Comparison of ENCODE assay signal across 11 cellular contexts in the genomic region with DNA sequence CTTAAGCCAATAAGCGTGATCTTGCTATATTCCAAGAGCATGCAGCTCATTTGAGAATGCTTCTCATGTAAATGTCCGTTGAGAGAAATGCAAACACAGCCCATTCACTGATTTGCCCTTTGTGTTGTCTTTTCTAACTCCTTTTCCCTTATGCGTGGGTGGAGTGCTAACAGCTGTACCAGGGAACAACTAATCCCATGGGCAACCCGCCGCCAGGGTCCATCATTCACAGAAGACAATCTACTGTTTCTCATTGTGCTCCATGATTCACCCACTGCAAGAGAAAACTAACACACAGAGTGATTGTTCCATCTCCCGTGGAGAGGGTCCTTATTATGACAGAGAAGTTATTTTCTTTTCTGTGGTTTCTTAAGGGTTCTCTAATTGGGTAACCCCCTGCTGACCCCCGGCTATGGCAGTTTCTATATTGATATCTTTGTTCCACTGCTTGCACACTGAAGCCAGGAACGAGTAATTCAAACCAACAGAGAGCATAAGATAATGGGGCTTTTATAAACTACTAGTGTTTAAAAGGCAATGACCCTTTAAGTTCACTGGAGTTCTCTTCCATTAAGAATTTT.
A peak's percentile ranks its signal among the peaks of the same experiment; 100 is the strongest.
DNase-seq lines count a peak whose midpoint lies in the region; ATAC-seq, FAIRE-seq and TF ChIP-seq lines count a peak whose summit lies in the region.
"Had no signal": no experiment of that assay in that cellular context is flagged by ENCODE, and none has a peak within 500 bp of the region (broad histone marks: within the 10 kb centered on the region; RNA-seq: fewer than 3 reads in every experiment).

No MANE protein-coding gene starts in this region.

- POLR2A ChIA-PET in K562 (lab: Yijun Ruan, JAX): interaction anchor here (0.9 kb wide), 1 partner anchor 8 kb away, joined by 3 read pairs; no protein-coding TSS in a partner anchor

- no peaks in the 10 kb centered on the region for H3K9me1 ChIP-seq in K562 (ENCODE audit: control insufficient read depth, insufficient read depth, low read length)

- H4K20me1 ChIP-seq in K562 (replicated peaks; ENCODE audit: control insufficient read depth, insufficient read depth, low read length): no peaks in the 10 kb centered on the region

- no peaks in the 10 kb centered on the region for H3K4me1 Mint-ChIP-seq in activated naive CD4-positive, alpha-beta T cell treated with anti-CD3 and anti-CD28 coated beads for 36 hours (ENCODE audit: low read depth)

- no peaks in the 10 kb centered on the region for H3K36me3 Mint-ChIP-seq in activated naive CD4-positive, alpha-beta T cell treated with anti-CD3 and anti-CD28 coated beads for 36 hours (ENCODE audit: low read depth)

- peaks cover 4% of the 10 kb centered on the region for H3K9me3 Mint-ChIP-seq in activated naive CD4-positive, alpha-beta T cell treated with anti-CD3 and anti-CD28 coated beads for 36 hours

- H3K4me2 ChIP-seq in K562 (ENCODE audit: insufficient read depth, low read length): peak overlapping the region; percentile 26; the same call in 1 of the 2 replicates

- H3K4me3 ChIP-seq in K562: no peak overlapping the region
- H3K4me3 ChIP-seq: stomach had no signal

- no peak overlapping the region for H3K27ac ChIP-seq in K562 (ENCODE audit: extremely low read depth, low read depth, low read length)
- H3K27ac ChIP-seq: stomach had no signal

- 16% methylated on average over 8 of the region's 8 CpGs for WGBS in K562 (ENCODE audit: insufficient coverage, low coverage, missing lambda C conversion rate)

- no peak for TF ChIP-seq EP300 in K562 (IDR thresholded peaks at IDR 0.05; ENCODE audit: low read length)

- intact Hi-C loops in K562 (cut with micrococcal nuclease): no loop called here
- intact Hi-C loops in activated naive CD4-positive, alpha-beta T cell treated with anti-CD3 and anti-CD28 coated beads for 36 hours (cut with micrococcal nuclease): no loop called here

- H3K36me3 ChIP-seq in K562 (ENCODE audit: control insufficient read depth, insufficient read depth, low read length): no peaks in the 10 kb centered on the region
- H3K36me3 ChIP-seq: stomach had no signal

- no peak for TF ChIP-seq POLR2A in K562 (conservative IDR thresholded peaks at IDR 0.05)

- H3K27me3 Mint-ChIP-seq in activated naive CD4-positive, alpha-beta T cell treated with anti-CD3 and anti-CD28 coated beads for 36 hours (ENCODE audit: low read depth): peaks cover 11% of the 10 kb centered on the region

- H3K27ac Mint-ChIP-seq in activated naive CD4-positive, alpha-beta T cell treated with anti-CD3 and anti-CD28 coated beads for 36 hours: no peak overlapping the region

- BruUV-seq in K562 (replicated peaks; lab: Mats Ljungman, UMichigan): no TSS peak

- no peaks in the 10 kb centered on the region for H3K9me3 ChIP-seq in K562 (replicated peaks; ENCODE audit: control insufficient read depth, insufficient read depth, low read depth, low read length)
- H3K9me3 ChIP-seq: stomach had no signal

- no peak for TF ChIP-seq RAD21 in K562 (CRISPR knock-in tag; conservative IDR thresholded peaks at IDR 0.05 in 1 of 2, IDR thresholded peaks at IDR 0.05 in 1 of 2)

- no peak overlapping the region for H3K4me3 Mint-ChIP-seq in activated naive CD4-positive, alpha-beta T cell treated with anti-CD3 and anti-CD28 coated beads for 36 hours

- no peak for FAIRE-seq in K562 (lab: Jason Lieb, UNC)

- H3K9ac ChIP-seq in K562 (ENCODE audit: insufficient read depth in 1 of 2, low read depth in 2 of 2, low read length in 2 of 2): no peak overlapping the region

- H2AFZ ChIP-seq in K562 (ENCODE audit: low read depth, low read length): peak overlapping the region; percentile 65

- ATAC-seq in K562: peak; percentile 16
- ATAC-seq in HG03432 (IDR thresholded peaks at IDR 0.05; ENCODE audit: unreplicated experiment): no peak

- H3K79me2 ChIP-seq in K562 (ENCODE audit: control insufficient read depth, insufficient read depth, low read length): no peaks in the 10 kb centered on the region

- DNase-seq in DMS53 treated with DMSO at 0.1 percent for 48 hours (lab: John Stamatoyannopoulos, UW; ENCODE audit: unreplicated experiment) (peak; percentile 57), NCI-H2029 treated with DMSO at 0.1 percent for 48 hours (lab: John Stamatoyannopoulos, UW) (peak; percentile 76), K562 (ENCODE audit: extremely low read depth in 1 of 4, low spot score in 3 of 4) (no peak), non-pigmented ciliary epithelial cell (ENCODE audit: low read depth) (peak; percentile 57), GM10266 (ENCODE audit: extremely low spot score) (no peak), NCI-H82 treated with DMSO at 0.1 percent for 48 hours (lab: John Stamatoyannopoulos, UW; ENCODE audit: unreplicated experiment) (no peak)
- DNase-seq in activated naive CD4-positive, alpha-beta T cell treated with anti-CD3 and anti-CD28 coated beads for 36 hours: no peak
- DNase-seq: activated CD4-positive, alpha-beta T cell treated with anti-CD3 and anti-CD28 coated beads, Interleukin-2, amount 50 U/mL, for 48 hours; NCI-H2227 treated with DMSO at 0.1 percent for 48 hours; stomach had no signal

- peaks cover 0 to 9% of the 10 kb centered on the region in 2 experiments; a peak in 2 of 5 replicates for H3K4me1 ChIP-seq in K562 (replicated peaks in 1 of 2; ENCODE audit: control insufficient read depth in 2 of 2, insufficient read depth in 2 of 2, low read length in 2 of 2)

- in situ Hi-C loops in K562 (cut with MboI): no loop called here

- TF ChIP-seq CTCF in K562 (IDR thresholded peaks at IDR 0.05 in 2 of 3, conservative IDR thresholded peaks at IDR 0.05 in 1 of 3; ENCODE audit: insufficient read depth in 2 of 3, low read depth in 1 of 3, low read length in 3 of 3) (no peak), GM10266 (IDR thresholded peaks at IDR 0.05; ENCODE audit: control insufficient read depth, insufficient read depth, low read depth, missing control alignments) (no peak)

- CTCF ChIA-PET in K562 (lab: Yijun Ruan, JAX; ENCODE audit: low intra/inter-chr PET ratio): no interaction called here
- CTCF ChIA-PET in activated naive CD4-positive, alpha-beta T cell treated with anti-CD3 and anti-CD28 coated beads for 36 hours (lab: Charles Lee): no interaction called here

- H3K27me3 ChIP-seq in K562 (ENCODE audit: control insufficient read depth in 2 of 2, insufficient read depth in 2 of 2, low read length in 2 of 2): no peaks in the 10 kb centered on the region
- H3K27me3 ChIP-seq: stomach had no signal

TF ChIP-seq in K562, 482 proteins besides CTCF, POLR2A, EP300 and RAD21:
- TF ChIP-seq PTRF (tag; IDR thresholded peaks at IDR 0.05): no peak
- TF ChIP-seq EGR1 (conservative IDR thresholded peaks at IDR 0.05): peak; percentile 78
- TF ChIP-seq ZFX (CRISPR knock-in tag; IDR thresholded peaks at IDR 0.05): no peak
- TF ChIP-seq, protein P1, sequence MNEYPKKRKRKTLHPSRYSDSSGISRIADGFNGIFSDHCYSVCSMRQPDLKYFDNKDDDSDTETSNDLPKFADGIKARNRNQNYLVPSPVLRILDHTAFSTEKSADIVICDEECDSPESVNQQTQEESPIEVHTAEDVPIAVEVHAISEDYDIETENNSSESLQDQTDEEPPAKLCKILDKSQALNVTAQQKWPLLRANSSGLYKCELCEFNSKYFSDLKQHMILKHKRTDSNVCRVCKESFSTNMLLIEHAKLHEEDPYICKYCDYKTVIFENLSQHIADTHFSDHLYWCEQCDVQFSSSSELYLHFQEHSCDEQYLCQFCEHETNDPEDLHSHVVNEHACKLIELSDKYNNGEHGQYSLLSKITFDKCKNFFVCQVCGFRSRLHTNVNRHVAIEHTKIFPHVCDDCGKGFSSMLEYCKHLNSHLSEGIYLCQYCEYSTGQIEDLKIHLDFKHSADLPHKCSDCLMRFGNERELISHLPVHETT (CRISPR knock-in tag; conservative IDR thresholded peaks at IDR 0.05 in 1 of 2, IDR thresholded peaks at IDR 0.05 in 1 of 2): no peak
- TF ChIP-seq TCF3 (CRISPR knock-in tag; IDR thresholded peaks at IDR 0.05): 0 out of 2 replicates have a peak, but pooled peaks have one; percentile 14
- TF ChIP-seq SMAD4 (CRISPR knock-in tag; conservative IDR thresholded peaks at IDR 0.05): 0 out of 2 replicates have a peak, but pooled peaks have one; percentile 23
- TF ChIP-seq NCOA6 (IDR thresholded peaks at IDR 0.05): no peak
- TF ChIP-seq SAP30 (IDR thresholded peaks at IDR 0.05; ENCODE audit: borderline replicate concordance, insufficient read depth, low read depth, low read length, poor library complexity, severe bottlenecking): no peak
- 0 out of 2 replicates have a peak, but pooled peaks have one; percentile 27 for TF ChIP-seq VEZF1 (CRISPR knock-in tag; IDR thresholded peaks at IDR 0.05)
- TF ChIP-seq NFRKB (IDR thresholded peaks at IDR 0.05; ENCODE audit: low read depth): no peak
- TF ChIP-seq CBFA2T3 (IDR thresholded peaks at IDR 0.05): peak; percentile 43
- no peak for TF ChIP-seq KLF1 (tag; IDR thresholded peaks at IDR 0.05)

Comparison
In these comparisons a context has a peak if more than half of its experiments do, and no peak if none do; other contexts are left out.
1. DNase-seq: peak in DMS53 treated with DMSO at 0.1 percent for 48 hours (single experiment), NCI-H2029 treated with DMSO at 0.1 percent for 48 hours (single experiment) and non-pigmented ciliary epithelial cell (single experiment); none in K562 (0 of 4), activated naive CD4-positive, alpha-beta T cell treated with anti-CD3 and anti-CD28 coated beads for 36 hours (single experiment), GM10266 (single experiment) and NCI-H82 treated with DMSO at 0.1 percent for 48 hours (single experiment).